Comparison of ENCODE assay signal across 8 cellular contexts in the genomic region with DNA sequence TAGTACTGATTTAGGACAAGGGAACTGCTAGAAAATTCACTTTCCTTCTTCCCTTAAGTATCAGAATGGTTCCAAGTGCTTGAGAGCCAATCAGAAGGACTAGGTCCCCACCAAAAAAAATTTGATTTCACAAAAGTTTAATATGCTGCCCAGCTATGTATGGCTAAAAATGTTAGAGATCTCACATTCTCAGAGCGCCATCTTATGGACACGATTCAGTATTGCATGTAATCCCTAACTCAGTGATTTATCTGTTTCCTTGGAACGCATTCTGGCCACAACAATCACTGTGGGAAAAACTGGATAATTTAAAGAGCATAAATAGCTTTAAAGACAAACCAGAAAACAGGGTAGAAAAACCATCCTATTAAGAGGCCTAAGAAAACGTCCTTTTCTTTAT.
DNase-seq lines count a peak whose midpoint lies in the region; ATAC-seq and TF ChIP-seq lines count a peak whose summit lies in the region.

No MANE protein-coding gene starts in this region.

- no TSS peak for BruUV-seq in MCF 10A (replicated peaks; lab: Mats Ljungman, UMichigan)

- H3K36me3 Mint-ChIP-seq in MCF 10A (ENCODE audit: insufficient read depth, unreplicated experiment): no peaks in the 10 kb centered on the region

- intact Hi-C loops in MCF 10A (cut with micrococcal nuclease): loop anchor here (1.0 to 10.0 kb wide), 6 partner anchors 335 to 1958 kb away; no protein-coding TSS in a partner anchor

- CTCF ChIA-PET in MCF 10A (lab: Yijun Ruan, JAX): interaction anchor here (0.6 to 3.4 kb wide), 28 partner anchors 9 to 1016 kb away, joined by 3 to 34 read pairs (median 4); no protein-coding TSS in a partner anchor

- peak; percentile 59 for ATAC-seq in left lobe of liver
- no peak for ATAC-seq in HG03342 (IDR thresholded peaks at IDR 0.05; ENCODE audit: unreplicated experiment)
- ATAC-seq in stimulated activated naive CD8-positive, alpha-beta T cell treated with anti-CD3 and anti-CD28 coated beads, Interleukin-15, amount 100 ng/mL, for 72 hours: no peak

- no peak overlapping the region for H3K4me3 Mint-ChIP-seq in MCF 10A (ENCODE audit: unreplicated experiment)
- no peak overlapping the region for H3K4me3 Mint-ChIP-seq in stimulated activated naive CD8-positive, alpha-beta T cell treated with anti-CD3 and anti-CD28 coated beads, Interleukin-15, amount 100 ng/mL, for 72 hours

- no peaks in the 10 kb centered on the region for H3K9me3 Mint-ChIP-seq in MCF 10A (ENCODE audit: unreplicated experiment)
- no peaks in the 10 kb centered on the region for H3K9me3 Mint-ChIP-seq in stimulated activated naive CD8-positive, alpha-beta T cell treated with anti-CD3 and anti-CD28 coated beads, Interleukin-15, amount 100 ng/mL, for 72 hours

- H3K27me3 Mint-ChIP-seq in MCF 10A (ENCODE audit: insufficient read depth, unreplicated experiment): peaks cover 48% of the 10 kb centered on the region
- no peaks in the 10 kb centered on the region for H3K27me3 Mint-ChIP-seq in stimulated activated naive CD8-positive, alpha-beta T cell treated with anti-CD3 and anti-CD28 coated beads, Interleukin-15, amount 100 ng/mL, for 72 hours

- H3K27ac Mint-ChIP-seq in MCF 10A (ENCODE audit: low read depth, unreplicated experiment): no peak overlapping the region
- H3K27ac Mint-ChIP-seq in stimulated activated naive CD8-positive, alpha-beta T cell treated with anti-CD3 and anti-CD28 coated beads, Interleukin-15, amount 100 ng/mL, for 72 hours: no peak overlapping the region

- no peaks in the 10 kb centered on the region for H3K4me1 Mint-ChIP-seq in MCF 10A (ENCODE audit: insufficient read depth, unreplicated experiment)
- H3K4me1 Mint-ChIP-seq in stimulated activated naive CD8-positive, alpha-beta T cell treated with anti-CD3 and anti-CD28 coated beads, Interleukin-15, amount 100 ng/mL, for 72 hours: no peaks in the 10 kb centered on the region

- POLR2A ChIA-PET in MCF 10A (lab: Yijun Ruan, JAX): interaction anchor here (0.6 to 0.7 kb wide), 2 partner anchors 14 to 126 kb away, joined by 3 read pairs; no protein-coding TSS in a partner anchor

- peak in 2 of 3 experiments; percentile 47 to 69 for DNase-seq in NCI-H1417 (lab: John Stamatoyannopoulos, UW)
- DNase-seq in NCI-H1417 treated with DMSO at 0.1 percent for 48 hours (lab: John Stamatoyannopoulos, UW): no peak
- peak; percentile 20 for DNase-seq in NCI-H2107 (lab: John Stamatoyannopoulos, UW)
- DNase-seq in MCF 10A (ENCODE audit: unreplicated experiment): peak; percentile 57
- no peak for DNase-seq in left lobe of liver (ENCODE audit: low spot score)
- DNase-seq in SIG-M5 treated with dmso at 0.1 percent for 504 hours (lab: John Stamatoyannopoulos, UW; ENCODE audit: unreplicated experiment): no peak
- DNase-seq in stimulated activated naive CD8-positive, alpha-beta T cell treated with anti-CD3 and anti-CD28 coated beads, Interleukin-15, amount 100 ng/mL, for 72 hours: no peak

- TF ChIP-seq CTCF in MCF 10A (IDR thresholded peaks at IDR 0.05; ENCODE audit: unreplicated experiment): peak; percentile 79

Comparison
In these comparisons a context has a peak if more than half of its experiments do, and no peak if none do; other contexts are left out.
1. DNase-seq: peak in NCI-H1417 (2 of 3), NCI-H2107 (single experiment) and MCF 10A (single experiment); none in NCI-H1417 treated with DMSO at 0.1 percent for 48 hours (single experiment), left lobe of liver (single experiment), SIG-M5 treated with dmso at 0.1 percent for 504 hours (single experiment) and stimulated activated naive CD8-positive, alpha-beta T cell treated with anti-CD3 and anti-CD28 coated beads, Interleukin-15, amount 100 ng/mL, for 72 hours (0 of 2).